Comparison of ENCODE assay signal across 10 cellular contexts in genomic region chr20:46151936-46152335, GRCh38. TPM values are rescaled to one million over a fixed set of nuclear protein-coding genes. Genes with fewer than 3 reads are reported as not detected.
A peak's percentile ranks its signal among the peaks of the same experiment; 100 is the strongest.
DNase-seq lines count a peak whose midpoint lies in the region; ATAC-seq, FAIRE-seq and TF ChIP-seq lines count a peak whose summit lies in the region.
"Had no signal": no experiment of that assay in that cellular context is flagged by ENCODE, and none has a peak within 500 bp of the region (broad histone marks: within the 10 kb centered on the region; RNA-seq: fewer than 3 reads in every experiment).

No MANE protein-coding gene starts in this region.

- H3K36me3 ChIP-seq in cardiac muscle cell = no peaks in the 10 kb centered on the region
- H3K36me3 ChIP-seq in MM.1S (replicated peaks; ENCODE audit: insufficient read depth, low read length) = no peaks in the 10 kb centered on the region
- H3K36me3 ChIP-seq in H1 (ENCODE audit: control insufficient read depth in 2 of 4, insufficient read depth in 4 of 4, low read length in 3 of 4) = no peaks in the 10 kb centered on the region

- intact Hi-C loops in cardiac septum (cut with DNase I) (no loop called here), Right ventricle myocardium superior (cut with DNase I) (no loop called here)

- no peak overlapping the region for H2BK5ac ChIP-seq in H1 (ENCODE audit: low read depth, low read length)

- no peak overlapping the region for H2BK15ac ChIP-seq in H1 (ENCODE audit: low read length)

- TF ChIP-seq RAD21 in H1 (IDR thresholded peaks at IDR 0.05 in 1 of 2, conservative IDR thresholded peaks at IDR 0.05 in 1 of 2; ENCODE audit: low read depth in 2 of 2, low read length in 2 of 2) = peak; percentile 28 to 52; a peak in 3 of 4 replicates

- POLR2A ChIA-PET in H1 (lab: Charles Lee; ENCODE audit: partially characterized antibody) = interaction anchor here (1.0 to 1.1 kb wide), 2 partner anchors 8 to 12 kb away, joined by 3 to 4 read pairs; no protein-coding TSS in a partner anchor

- no peak overlapping the region for H2AFZ ChIP-seq in MM.1S (ENCODE audit: low read length)
- H2AFZ ChIP-seq in H1 (ENCODE audit: low read length) = 0 out of 2 replicates have a peak overlapping the region, but pooled peaks have one; percentile 18

- H3K4ac ChIP-seq in H1 (replicated peaks; ENCODE audit: insufficient read length, low read depth, low read length) = no peak overlapping the region

- CTCF ChIA-PET in H1 (lab: Charles Lee; ENCODE audit: partially characterized antibody) = interaction anchor here (0.6 to 21.6 kb wide), 25 partner anchors 8 to 236 kb away, joined by 3 to 233 read pairs (median 4); no protein-coding TSS in a partner anchor

- H4K20me1 ChIP-seq in MM.1S (ENCODE audit: insufficient read depth, low read length) = no peaks in the 10 kb centered on the region
- H4K20me1 ChIP-seq in H1 (replicated peaks in 1 of 2; ENCODE audit: control insufficient read depth in 1 of 2, insufficient read depth in 2 of 2, low read length in 2 of 2) = no peaks in the 10 kb centered on the region

- peak overlapping the region; percentile 74; the same call in 1 of the 2 replicates for H4K8ac ChIP-seq in H1 (ENCODE audit: extremely low read depth, insufficient read depth, low read length)

- H3K18ac ChIP-seq in H1 (ENCODE audit: extremely low read depth, low read length) = no peak overlapping the region; the same call in 1 of the 2 replicates

- no peak overlapping the region for H2BK120ac ChIP-seq in H1 (replicated peaks; ENCODE audit: low read depth, low read length)

- no peak overlapping the region for H2BK12ac ChIP-seq in H1 (ENCODE audit: low read depth, low read length)

- FAIRE-seq in H1 (lab: Jason Lieb, UNC) = no peak

- no peaks in the 10 kb centered on the region for H3K9me3 ChIP-seq in cardiac muscle cell (ENCODE audit: low read depth)
- no peaks in the 10 kb centered on the region for H3K9me3 ChIP-seq in MM.1S (replicated peaks; ENCODE audit: insufficient read depth, low read length)
- no peaks in the 10 kb centered on the region for H3K9me3 ChIP-seq in H1 (ENCODE audit: insufficient read depth in 2 of 2, low read depth in 1 of 2, low read length in 1 of 2)

- H3K14ac ChIP-seq in H1 (ENCODE audit: insufficient read length) = no peak overlapping the region

- H3K23me2 ChIP-seq in H1 (ENCODE audit: low read depth, low read length) = no peaks in the 10 kb centered on the region

- no peak overlapping the region for H2BK20ac ChIP-seq in H1 (ENCODE audit: low read length)

- no peak overlapping the region for H2AK5ac ChIP-seq in H1 (ENCODE audit: low read depth, low read length)

- no peaks in the 10 kb centered on the region for H3K27me3 ChIP-seq in cardiac muscle cell
- H3K27me3 ChIP-seq in MM.1S (replicated peaks; ENCODE audit: insufficient read depth, low read length) = peaks cover 85% of the 10 kb centered on the region
- H3K27me3 ChIP-seq in H1 (replicated peaks in 1 of 4; ENCODE audit: control insufficient read depth in 3 of 4, extremely low read depth in 1 of 4, insufficient read depth in 3 of 4, low read length in 3 of 4) = no peaks in the 10 kb centered on the region

- 65% methylated on average over 7 of the region's 7 CpGs; no CpG with 5 or more reads in 1 of the 2 experiments for WGBS in H1 (ENCODE audit: extremely low coverage in 1 of 2, insufficient coverage in 1 of 2, insufficient read length in 1 of 2, insufficient replicate concordance in 2 of 2, low coverage in 1 of 2, low lambda C conversion rate in 2 of 2, missing lambda C conversion rate in 1 of 2), 2 experiments

- no peak overlapping the region for H3K4me3 ChIP-seq in cardiac muscle cell
- no peak overlapping the region for H3K4me3 ChIP-seq in MM.1S (ENCODE audit: low read length)
- no peak overlapping the region for H3K4me3 ChIP-seq in H1 (ENCODE audit: extremely low read depth in 1 of 4, insufficient read depth in 2 of 4, low read depth in 3 of 4, low read length in 4 of 4)

- no peaks in the 10 kb centered on the region for H3F3A ChIP-seq in MM.1S (ENCODE audit: insufficient read depth, low read length)

- no peak overlapping the region for H3K27ac ChIP-seq in cardiac muscle cell
- H3K27ac ChIP-seq in MM.1S (ENCODE audit: low read length) = no peak overlapping the region
- H3K27ac ChIP-seq in H1 (ENCODE audit: low read depth, low read length) = no peak overlapping the region

- no peak for TF ChIP-seq POLR2A in H1 (IDR thresholded peaks at IDR 0.05; ENCODE audit: control extremely low read depth in 1 of 2, low read depth in 2 of 2, low read length in 2 of 2)

- H3K4me2 ChIP-seq in MM.1S (ENCODE audit: low read depth, low read length) = no peak overlapping the region
- H3K4me2 ChIP-seq in H1 (ENCODE audit: insufficient read depth in 1 of 2, low read depth in 2 of 2, low read length in 2 of 2) = no peak overlapping the region

- peak; percentile 27 for TF ChIP-seq CTCF in cardiac muscle cell (IDR thresholded peaks at IDR 0.05; ENCODE audit: low read depth, low read length)
- TF ChIP-seq CTCF in MM.1S (IDR thresholded peaks at IDR 0.05; ENCODE audit: low read length) = peak; percentile 59
- peak; percentile 57 to 67 (median 66) for TF ChIP-seq CTCF in H1 (IDR thresholded peaks at IDR 0.05; ENCODE audit: control extremely low read depth in 1 of 3, insufficient read depth in 1 of 3, low read depth in 1 of 3, low read length in 3 of 3)

- no peak overlapping the region for H3K23ac ChIP-seq in H1 (ENCODE audit: insufficient read length)

- no peaks in the 10 kb centered on the region for H3K4me1 ChIP-seq in cardiac muscle cell (ENCODE audit: low read depth)
- no peaks in the 10 kb centered on the region for H3K4me1 ChIP-seq in MM.1S (ENCODE audit: low read length)
- H3K4me1 ChIP-seq in H1 (replicated peaks in 1 of 4; ENCODE audit: control insufficient read depth in 3 of 4, insufficient read depth in 4 of 4, low read length in 3 of 4) = peaks cover 0 to 5% (median 0%) of the 10 kb centered on the region in 4 experiments; a peak in 2 of 7 replicates

- H3K79me1 ChIP-seq in H1 (ENCODE audit: low read depth, low read length) = no peaks in the 10 kb centered on the region

- H4K91ac ChIP-seq in H1 (replicated peaks; ENCODE audit: insufficient read length, low read length) = no peak overlapping the region

- DNase-seq in cardiac muscle cell (ENCODE audit: low read depth in 1 of 2, low spot score in 1 of 2) (no peak), cardiac septum (ENCODE audit: low spot score) (no peak), MM.1S (peak; percentile 10), H1 (ENCODE audit: low read depth in 1 of 2, low spot score in 2 of 2) (peak in 1 of 2 experiments; percentile 82), hepatic stellate cell (ENCODE audit: low spot score) (no peak), Right ventricle myocardium superior (no peak)
- DNase-seq in stimulated activated CD8-positive, alpha-beta memory T cell treated with anti-CD3 and anti-CD28 coated beads, Interleukin-4, amount 100 ng/mL, for 48 hours = peak; percentile 55
- DNase-seq: GDM1, NCI-H2081 treated with DMSO at 0.1 percent for 48 hours had no signal

- no peaks in the 10 kb centered on the region for H3K79me2 ChIP-seq in MM.1S (ENCODE audit: low read length)
- H3K79me2 ChIP-seq in H1 (ENCODE audit: control insufficient read depth in 1 of 2, insufficient read depth in 2 of 2, low read length in 2 of 2) = no peaks in the 10 kb centered on the region

- no peaks in the 10 kb centered on the region for H3K9me2 ChIP-seq in MM.1S (replicated peaks; ENCODE audit: insufficient read depth, low read length)

- no peak overlapping the region for H3K9ac ChIP-seq in MM.1S (ENCODE audit: low read length)
- H3K9ac ChIP-seq in H1 (replicated peaks in 1 of 4; ENCODE audit: extremely low read depth in 1 of 4, low read depth in 3 of 4, low read length in 3 of 4) = no peak overlapping the region

- ATAC-seq in HG03571 (IDR thresholded peaks at IDR 0.05; ENCODE audit: unreplicated experiment) (no peak), Right ventricle myocardium superior (ENCODE audit: poor library complexity) (no peak)

- no peak overlapping the region for H4K5ac ChIP-seq in H1 (ENCODE audit: insufficient read length, low read depth, low read length)

- H3K56ac ChIP-seq in H1 (replicated peaks; ENCODE audit: insufficient read length, low read depth, low read length) = no peak overlapping the region

- no peak for TF ChIP-seq EP300 in H1 (IDR thresholded peaks at IDR 0.05; ENCODE audit: borderline replicate concordance in 1 of 2, low read depth in 2 of 2, low read length in 2 of 2)

TF ChIP-seq in H1, 55 proteins besides CTCF, POLR2A, EP300 and RAD21 (continues in another document):
- TF ChIP-seq ATF3 (IDR thresholded peaks at IDR 0.05; ENCODE audit: insufficient read depth, low read depth, low read length) (no peak), YY1 (IDR thresholded peaks at IDR 0.05; ENCODE audit: low read depth, low read length) (no peak), TAF7 (optimal IDR thresholded peaks at IDR 0.05; ENCODE audit: borderline replicate concordance, low read depth, low read length) (no peak), SRF (IDR thresholded peaks at IDR 0.05; ENCODE audit: low read depth, low read length) (no peak), EZH2 (IDR thresholded peaks at IDR 0.05; ENCODE audit: low read depth, low read length, severe bottlenecking) (no peak), E2F6 (IDR thresholded peaks at IDR 0.05) (no peak), NRF1 (IDR thresholded peaks at IDR 0.05; ENCODE audit: low read depth, low read length) (no peak), MAFK (IDR thresholded peaks at IDR 0.05; ENCODE audit: low read depth, low read length) (no peak)

RNA-seq across cellular contexts. Expression of gene CD40, which starts 33.8 kb away (rescaled TPM):
- total RNA-seq in cardiac muscle cell (0.35 and 0.42 TPM in 2 replicates), cardiac septum (3.8 TPM), Right ventricle myocardium superior (7.4 TPM)
- polyA plus RNA-seq in cardiac muscle cell (0.75 and 1.5 TPM in 2 replicates), H1 (2011; rRNA removed) (18.8 and 19.6 TPM in 2 replicates)
- 12.1 and 14.5 TPM in 2 replicates for total RNA-seq in H1 (2021; fragmentation: NEBNext Ultra II Directional; extraction: Animal tissue kit (Norgen Biotek cat#: 25700))
- 23.9 TPM for polyA plus RNA-seq in H1 (2011; cell fraction: cytosol; rRNA removed)
- polyA plus RNA-seq in H1 (2011; cell fraction: nucleus; rRNA removed) = 22.4 TPM
- polyA plus RNA-seq in H1 (2012, experiment 1 of 2) = 14.7 to 17.5 TPM (median 16.8 TPM) in 4 replicates
- 11.8 TPM for polyA plus RNA-seq in H1 (2012, experiment 2 of 2)
- 17.8 TPM for polyA plus RNA-seq in H1 (2013, experiment 1 of 2)
- 19.9 TPM for polyA plus RNA-seq in H1 (2013, experiment 2 of 2)
- 14.9 and 15.1 TPM in 2 replicates for polyA minus RNA-seq in H1 (2011; rRNA and poly(A)+ RNA removed)
- polyA minus RNA-seq in H1 (2011; cell fraction: cytosol; rRNA and poly(A)+ RNA removed) = 12.1 TPM
- 8.8 TPM for polyA minus RNA-seq in H1 (2011; cell fraction: nucleus; rRNA and poly(A)+ RNA removed)

Comparison
In these comparisons a context has a peak if more than half of its experiments do, and no peak if none do; other contexts are left out.
1. DNase-seq: peak in MM.1S (single experiment) and stimulated activated CD8-positive, alpha-beta memory T cell treated with anti-CD3 and anti-CD28 coated beads, Interleukin-4, amount 100 ng/mL, for 48 hours (single experiment); none in cardiac muscle cell (0 of 2), cardiac septum (single experiment), hepatic stellate cell (single experiment) and Right ventricle myocardium superior (single experiment).
2. Peak in every context shown above with its lines, with median percentiles within 50 percentile points of each other: CTCF ChIP-seq.